Comparison of ENCODE assay signal across 1 cellular context in genomic region chr1:24411963-24412362, GRCh38.
TF ChIP-seq lines count a peak whose summit lies in the region.

No MANE protein-coding gene starts in this region.

TF ChIP-seq in K562, 482 proteins besides CTCF, POLR2A, EP300 and RAD21 (continued from another document):
- TF ChIP-seq, protein P1, sequence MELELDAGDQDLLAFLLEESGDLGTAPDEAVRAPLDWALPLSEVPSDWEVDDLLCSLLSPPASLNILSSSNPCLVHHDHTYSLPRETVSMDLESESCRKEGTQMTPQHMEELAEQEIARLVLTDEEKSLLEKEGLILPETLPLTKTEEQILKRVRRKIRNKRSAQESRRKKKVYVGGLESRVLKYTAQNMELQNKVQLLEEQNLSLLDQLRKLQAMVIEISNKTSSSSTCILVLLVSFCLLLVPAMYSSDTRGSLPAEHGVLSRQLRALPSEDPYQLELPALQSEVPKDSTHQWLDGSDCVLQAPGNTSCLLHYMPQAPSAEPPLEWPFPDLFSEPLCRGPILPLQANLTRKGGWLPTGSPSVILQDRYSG (tag; conservative IDR thresholded peaks at IDR 0.05; ENCODE audit: low read depth): no peak
- TF ChIP-seq FOXK1 (CRISPR knock-in tag; IDR thresholded peaks at IDR 0.05; ENCODE audit: borderline replicate concordance): no peak
- peak; percentile 25; the same call in 1 of the 2 replicates for TF ChIP-seq JUND (IDR thresholded peaks at IDR 0.05; ENCODE audit: borderline replicate concordance, low read depth, low read length)
- peak; percentile 46; the same call in 1 of the 3 replicates for TF ChIP-seq JUND (tag; IDR thresholded peaks at IDR 0.05; ENCODE audit: borderline replicate concordance, low read depth, low read length)
- TF ChIP-seq ZHX1 (conservative IDR thresholded peaks at IDR 0.05; ENCODE audit: low read length): no peak
- TF ChIP-seq, protein P2, sequence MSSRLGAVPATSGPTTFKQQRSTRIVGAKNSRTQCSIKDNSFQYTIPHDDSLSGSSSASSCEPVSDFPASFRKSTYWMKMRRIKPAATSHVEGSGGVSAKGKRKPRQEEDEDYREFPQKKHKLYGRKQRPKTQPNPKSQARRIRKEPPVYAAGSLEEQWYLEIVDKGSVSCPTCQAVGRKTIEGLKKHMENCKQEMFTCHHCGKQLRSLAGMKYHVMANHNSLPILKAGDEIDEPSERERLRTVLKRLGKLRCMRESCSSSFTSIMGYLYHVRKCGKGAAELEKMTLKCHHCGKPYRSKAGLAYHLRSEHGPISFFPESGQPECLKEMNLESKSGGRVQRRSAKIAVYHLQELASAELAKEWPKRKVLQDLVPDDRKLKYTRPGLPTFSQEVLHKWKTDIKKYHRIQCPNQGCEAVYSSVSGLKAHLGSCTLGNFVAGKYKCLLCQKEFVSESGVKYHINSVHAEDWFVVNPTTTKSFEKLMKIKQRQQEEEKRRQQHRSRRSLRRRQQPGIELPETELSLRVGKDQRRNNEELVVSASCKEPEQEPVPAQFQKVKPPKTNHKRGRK (tag; IDR thresholded peaks at IDR 0.05): no peak
- TF ChIP-seq ARNT (IDR thresholded peaks at IDR 0.05): 0 out of 4 replicates have a peak, but pooled peaks of 1 of the 2 experiments have one; percentile 9
- TF ChIP-seq ZNF324 (CRISPR knock-in tag; IDR thresholded peaks at IDR 0.05): no peak
- TF ChIP-seq NCOA2 (IDR thresholded peaks at IDR 0.05; ENCODE audit: partially characterized antibody in 2 of 2): no peak
- peak; percentile 28; the same call in 1 of the 2 replicates for TF ChIP-seq ZBTB7A (IDR thresholded peaks at IDR 0.05; ENCODE audit: borderline replicate concordance, control insufficient read depth, low read depth, low read length)
- TF ChIP-seq FOSL1 (tag; conservative IDR thresholded peaks at IDR 0.05): peak; percentile 34; the same call in 1 of the 2 replicates
- TF ChIP-seq, protein P3, sequence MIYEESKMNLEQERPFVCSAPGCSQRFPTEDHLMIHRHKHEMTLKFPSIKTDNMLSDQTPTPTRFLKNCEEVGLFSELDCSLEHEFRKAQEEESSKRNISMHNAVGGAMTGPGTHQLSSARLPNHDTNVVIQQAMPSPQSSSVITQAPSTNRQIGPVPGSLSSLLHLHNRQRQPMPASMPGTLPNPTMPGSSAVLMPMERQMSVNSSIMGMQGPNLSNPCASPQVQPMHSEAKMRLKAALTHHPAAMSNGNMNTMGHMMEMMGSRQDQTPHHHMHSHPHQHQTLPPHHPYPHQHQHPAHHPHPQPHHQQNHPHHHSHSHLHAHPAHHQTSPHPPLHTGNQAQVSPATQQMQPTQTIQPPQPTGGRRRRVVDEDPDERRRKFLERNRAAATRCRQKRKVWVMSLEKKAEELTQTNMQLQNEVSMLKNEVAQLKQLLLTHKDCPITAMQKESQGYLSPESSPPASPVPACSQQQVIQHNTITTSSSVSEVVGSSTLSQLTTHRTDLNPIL (CRISPR knock-in tag; IDR thresholded peaks at IDR 0.05): no peak
- peak; percentile 38; the same call in 1 of the 2 replicates for TF ChIP-seq CEBPG (CRISPR knock-in tag; IDR thresholded peaks at IDR 0.05)
- TF ChIP-seq CEBPG (tag; conservative IDR thresholded peaks at IDR 0.05 in 1 of 2, IDR thresholded peaks at IDR 0.05 in 1 of 2): no peak
- TF ChIP-seq ZNF589 (CRISPR knock-in tag; IDR thresholded peaks at IDR 0.05; ENCODE audit: low read depth): no peak
- TF ChIP-seq TAF15 (IDR thresholded peaks at IDR 0.05; ENCODE audit: low read depth, low read length): no peak
- TF ChIP-seq TAL1 (IDR thresholded peaks at IDR 0.05): peak; percentile 73; the same call in 1 of the 2 replicates
- TF ChIP-seq ZBED1 (IDR thresholded peaks at IDR 0.05): no peak
- TF ChIP-seq CBFA2T2 (conservative IDR thresholded peaks at IDR 0.05): peak; percentile 79
- no peak for TF ChIP-seq NR1H2 (CRISPR knock-in tag; IDR thresholded peaks at IDR 0.05)
- no peak for TF ChIP-seq FOXM1 (IDR thresholded peaks at IDR 0.05; ENCODE audit: low read depth)
- TF ChIP-seq FOXM1 (CRISPR knock-in tag; IDR thresholded peaks at IDR 0.05; ENCODE audit: low read depth): no peak
- no peak for TF ChIP-seq KDM1A (IDR thresholded peaks at IDR 0.05)
- TF ChIP-seq, protein P4, sequence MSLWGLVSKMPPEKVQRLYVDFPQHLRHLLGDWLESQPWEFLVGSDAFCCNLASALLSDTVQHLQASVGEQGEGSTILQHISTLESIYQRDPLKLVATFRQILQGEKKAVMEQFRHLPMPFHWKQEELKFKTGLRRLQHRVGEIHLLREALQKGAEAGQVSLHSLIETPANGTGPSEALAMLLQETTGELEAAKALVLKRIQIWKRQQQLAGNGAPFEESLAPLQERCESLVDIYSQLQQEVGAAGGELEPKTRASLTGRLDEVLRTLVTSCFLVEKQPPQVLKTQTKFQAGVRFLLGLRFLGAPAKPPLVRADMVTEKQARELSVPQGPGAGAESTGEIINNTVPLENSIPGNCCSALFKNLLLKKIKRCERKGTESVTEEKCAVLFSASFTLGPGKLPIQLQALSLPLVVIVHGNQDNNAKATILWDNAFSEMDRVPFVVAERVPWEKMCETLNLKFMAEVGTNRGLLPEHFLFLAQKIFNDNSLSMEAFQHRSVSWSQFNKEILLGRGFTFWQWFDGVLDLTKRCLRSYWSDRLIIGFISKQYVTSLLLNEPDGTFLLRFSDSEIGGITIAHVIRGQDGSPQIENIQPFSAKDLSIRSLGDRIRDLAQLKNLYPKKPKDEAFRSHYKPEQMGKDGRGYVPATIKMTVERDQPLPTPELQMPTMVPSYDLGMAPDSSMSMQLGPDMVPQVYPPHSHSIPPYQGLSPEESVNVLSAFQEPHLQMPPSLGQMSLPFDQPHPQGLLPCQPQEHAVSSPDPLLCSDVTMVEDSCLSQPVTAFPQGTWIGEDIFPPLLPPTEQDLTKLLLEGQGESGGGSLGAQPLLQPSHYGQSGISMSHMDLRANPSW (CRISPR knock-in tag; IDR thresholded peaks at IDR 0.05): no peak
- TF ChIP-seq OTX1 (CRISPR knock-in tag; IDR thresholded peaks at IDR 0.05): no peak
- TF ChIP-seq ZNF253 (CRISPR knock-in tag; conservative IDR thresholded peaks at IDR 0.05): no peak
- TF ChIP-seq MAFF (IDR thresholded peaks at IDR 0.05; ENCODE audit: low read length): peak; percentile 27; the same call in 1 of the 2 replicates
- peak; percentile 40 for TF ChIP-seq NFIC (IDR thresholded peaks at IDR 0.05)
- no peak for TF ChIP-seq MCM3 (IDR thresholded peaks at IDR 0.05)
- no peak for TF ChIP-seq ESRRA (IDR thresholded peaks at IDR 0.05; ENCODE audit: borderline replicate concordance, low read depth)
- no peak for TF ChIP-seq HMG20B (CRISPR knock-in tag; IDR thresholded peaks at IDR 0.05)
- no peak for TF ChIP-seq VEZF1 (CRISPR knock-in tag; IDR thresholded peaks at IDR 0.05)
- peak; percentile 77 for TF ChIP-seq DPF2 (IDR thresholded peaks at IDR 0.05)
- TF ChIP-seq PHF8 (IDR thresholded peaks at IDR 0.05; ENCODE audit: borderline replicate concordance, low read length): no peak
- no peak for TF ChIP-seq ZNF780A (CRISPR knock-in tag; IDR thresholded peaks at IDR 0.05)
TF ChIP-seq in K562: peak in this region for 42.
